Comparison of ENCODE assay signal across 1 cellular context in genomic region chr1:14929547-14930223, GRCh38.
A peak's percentile ranks its signal among the peaks of the same experiment; 100 is the strongest.
TF ChIP-seq lines count a peak whose summit lies in the region.

No MANE protein-coding gene starts in this region.

TF ChIP-seq in K562, 482 proteins besides CTCF, POLR2A, EP300 and RAD21 (continued from another document and continues in another):
- no peak for TF ChIP-seq E2F5 (CRISPR knock-in tag; IDR thresholded peaks at IDR 0.05)
- TF ChIP-seq CBX5 (IDR thresholded peaks at IDR 0.05; ENCODE audit: borderline replicate concordance, low read depth): no peak
- TF ChIP-seq, protein P1, sequence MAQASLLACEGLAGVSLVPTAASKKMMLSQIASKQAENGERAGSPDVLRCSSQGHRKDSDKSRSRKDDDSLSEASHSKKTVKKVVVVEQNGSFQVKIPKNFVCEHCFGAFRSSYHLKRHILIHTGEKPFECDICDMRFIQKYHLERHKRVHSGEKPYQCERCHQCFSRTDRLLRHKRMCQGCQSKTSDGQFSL (CRISPR knock-in tag; IDR thresholded peaks at IDR 0.05): no peak
- TF ChIP-seq, protein P1 (tag; IDR thresholded peaks at IDR 0.05): no peak
- TF ChIP-seq CEBPB (tag; IDR thresholded peaks at IDR 0.05): no peak
- TF ChIP-seq RFX1 (IDR thresholded peaks at IDR 0.05): peak; percentile 61
- TF ChIP-seq CREB1 (IDR thresholded peaks at IDR 0.05): peak; percentile 61
- TF ChIP-seq CREB1 (CRISPR knock-in tag; IDR thresholded peaks at IDR 0.05): peak; percentile 47; the same call in 1 of the 2 replicates
- no peak for TF ChIP-seq PURB (CRISPR knock-in tag; IDR thresholded peaks at IDR 0.05; ENCODE audit: low read depth)
- no peak for TF ChIP-seq ETV1 (tag; conservative IDR thresholded peaks at IDR 0.05; ENCODE audit: low read depth)
- TF ChIP-seq ARID4B (CRISPR knock-in tag; IDR thresholded peaks at IDR 0.05): no peak
- TF ChIP-seq NR2C2 (CRISPR knock-in tag; IDR thresholded peaks at IDR 0.05): no peak
- TF ChIP-seq NR2C2 (tag; IDR thresholded peaks at IDR 0.05): no peak
- no peak for TF ChIP-seq ZNF121 (CRISPR knock-in tag; conservative IDR thresholded peaks at IDR 0.05)
- TF ChIP-seq MAZ (CRISPR knock-in tag; conservative IDR thresholded peaks at IDR 0.05 in 1 of 2, IDR thresholded peaks at IDR 0.05 in 1 of 2): no peak
- TF ChIP-seq KDM4B (IDR thresholded peaks at IDR 0.05; ENCODE audit: borderline replicate concordance in 2 of 2, low read depth in 1 of 2): no peak
- no peak for TF ChIP-seq CHD2 (IDR thresholded peaks at IDR 0.05; ENCODE audit: low read depth, low read length)
- TF ChIP-seq PTTG1 (tag; IDR thresholded peaks at IDR 0.05; ENCODE audit: low read depth): no peak
- no peak for TF ChIP-seq ZNF41 (CRISPR knock-in tag; conservative IDR thresholded peaks at IDR 0.05)
- peak in 1 of 3 experiments; percentile 23 for TF ChIP-seq YY1 (IDR thresholded peaks at IDR 0.05; ENCODE audit: borderline replicate concordance in 1 of 3, control insufficient read depth in 1 of 3, extremely low read depth in 1 of 3, insufficient read depth in 3 of 3, insufficient read length in 1 of 3, insufficient replicate concordance in 2 of 3, low read depth in 1 of 3, low read length in 2 of 3)
- peak; percentile 79 for TF ChIP-seq MEIS2 (IDR thresholded peaks at IDR 0.05; ENCODE audit: partially characterized antibody)
- 0 out of 2 replicates have a peak, but pooled peaks have one; percentile 69 for TF ChIP-seq LCOR (CRISPR knock-in tag; IDR thresholded peaks at IDR 0.05)
- no peak for TF ChIP-seq ZNF449 (CRISPR knock-in tag; IDR thresholded peaks at IDR 0.05)
- TF ChIP-seq ZNF589 (CRISPR knock-in tag; IDR thresholded peaks at IDR 0.05; ENCODE audit: low read depth): no peak
- no peak for TF ChIP-seq COPS2 (conservative IDR thresholded peaks at IDR 0.05)
- TF ChIP-seq ZFP36 (IDR thresholded peaks at IDR 0.05; ENCODE audit: low read depth, low read length, partially characterized antibody): no peak
- TF ChIP-seq ELK1 (CRISPR knock-in tag; IDR thresholded peaks at IDR 0.05): no peak
- TF ChIP-seq U2AF1 (optimal IDR thresholded peaks at IDR 0.05; ENCODE audit: low read depth, low read length): no peak
- peak; percentile 89 for TF ChIP-seq JUN (IDR thresholded peaks at IDR 0.05; ENCODE audit: borderline replicate concordance, low read depth, low read length)
- no peak for TF ChIP-seq JUN (CRISPR knock-in tag; IDR thresholded peaks at IDR 0.05; ENCODE audit: borderline replicate concordance)
- TF ChIP-seq SRSF7 (optimal IDR thresholded peaks at IDR 0.05; ENCODE audit: low read depth, low read length): no peak
- TF ChIP-seq ARHGAP35 (IDR thresholded peaks at IDR 0.05; ENCODE audit: partially characterized antibody): no peak
- TF ChIP-seq ILF3 (IDR thresholded peaks at IDR 0.05; ENCODE audit: borderline replicate concordance): no peak
- peak; percentile 78 for TF ChIP-seq PKNOX1 (IDR thresholded peaks at IDR 0.05)
- TF ChIP-seq DDX20 (tag; IDR thresholded peaks at IDR 0.05; ENCODE audit: low read depth): no peak
- TF ChIP-seq C11orf30 (IDR thresholded peaks at IDR 0.05; ENCODE audit: low read depth): peak; percentile 100
- 0 out of 2 replicates have a peak, but pooled peaks have one; percentile 14 for TF ChIP-seq CXXC5 (CRISPR knock-in tag; IDR thresholded peaks at IDR 0.05)
- peak; percentile 38; the same call in 1 of the 2 replicates for TF ChIP-seq CBFA2T2 (conservative IDR thresholded peaks at IDR 0.05)
- TF ChIP-seq, protein P2, sequence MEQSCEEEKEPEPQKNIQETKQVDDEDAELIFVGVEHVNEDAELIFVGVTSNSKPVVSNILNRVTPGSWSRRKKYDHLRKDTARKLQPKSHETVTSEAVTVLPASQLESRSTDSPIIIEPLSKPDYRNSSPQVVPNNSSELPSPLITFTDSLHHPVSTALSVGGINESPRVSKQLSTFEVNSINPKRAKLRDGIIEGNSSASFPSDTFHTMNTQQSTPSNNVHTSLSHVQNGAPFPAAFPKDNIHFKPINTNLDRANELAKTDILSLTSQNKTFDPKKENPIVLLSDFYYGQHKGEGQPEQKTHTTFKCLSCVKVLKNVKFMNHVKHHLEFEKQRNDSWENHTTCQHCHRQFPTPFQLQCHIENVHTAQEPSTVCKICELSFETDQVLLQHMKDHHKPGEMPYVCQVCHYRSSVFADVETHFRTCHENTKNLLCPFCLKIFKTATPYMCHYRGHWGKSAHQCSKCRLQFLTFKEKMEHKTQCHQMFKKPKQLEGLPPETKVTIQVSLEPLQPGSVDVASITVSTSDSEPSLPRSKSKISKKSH (CRISPR knock-in tag; IDR thresholded peaks at IDR 0.05): no peak
- TF ChIP-seq, protein P3, sequence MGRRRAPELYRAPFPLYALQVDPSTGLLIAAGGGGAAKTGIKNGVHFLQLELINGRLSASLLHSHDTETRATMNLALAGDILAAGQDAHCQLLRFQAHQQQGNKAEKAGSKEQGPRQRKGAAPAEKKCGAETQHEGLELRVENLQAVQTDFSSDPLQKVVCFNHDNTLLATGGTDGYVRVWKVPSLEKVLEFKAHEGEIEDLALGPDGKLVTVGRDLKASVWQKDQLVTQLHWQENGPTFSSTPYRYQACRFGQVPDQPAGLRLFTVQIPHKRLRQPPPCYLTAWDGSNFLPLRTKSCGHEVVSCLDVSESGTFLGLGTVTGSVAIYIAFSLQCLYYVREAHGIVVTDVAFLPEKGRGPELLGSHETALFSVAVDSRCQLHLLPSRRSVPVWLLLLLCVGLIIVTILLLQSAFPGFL (CRISPR knock-in tag; IDR thresholded peaks at IDR 0.05): no peak
- no peak for TF ChIP-seq CEBPG (CRISPR knock-in tag; IDR thresholded peaks at IDR 0.05)
- no peak for TF ChIP-seq CEBPG (tag; conservative IDR thresholded peaks at IDR 0.05 in 1 of 2, IDR thresholded peaks at IDR 0.05 in 1 of 2)
- no peak for TF ChIP-seq ZNF699 (CRISPR knock-in tag; IDR thresholded peaks at IDR 0.05; ENCODE audit: insufficient replicate concordance)
- no peak for TF ChIP-seq HEY1 (CRISPR knock-in tag; IDR thresholded peaks at IDR 0.05; ENCODE audit: borderline replicate concordance)
- TF ChIP-seq GATAD2A (IDR thresholded peaks at IDR 0.05): no peak
- no peak for TF ChIP-seq ZNF57 (CRISPR knock-in tag; IDR thresholded peaks at IDR 0.05)
- no peak for TF ChIP-seq ZNF696 (CRISPR knock-in tag; conservative IDR thresholded peaks at IDR 0.05)
- TF ChIP-seq STAG1 (CRISPR knock-in tag; IDR thresholded peaks at IDR 0.05; ENCODE audit: borderline replicate concordance): no peak
- no peak for TF ChIP-seq CREB3L1 (IDR thresholded peaks at IDR 0.05; ENCODE audit: borderline replicate concordance, low read depth)
- no peak for TF ChIP-seq KDM5B (IDR thresholded peaks at IDR 0.05; ENCODE audit: insufficient replicate concordance, low read depth, low read length)
- TF ChIP-seq ATF1 (CRISPR knock-in tag; IDR thresholded peaks at IDR 0.05): no peak
- peak; percentile 46 for TF ChIP-seq ATF1 (tag; IDR thresholded peaks at IDR 0.05)
- TF ChIP-seq LEF1 (IDR thresholded peaks at IDR 0.05): peak; percentile 49; the same call in 1 of the 2 replicates
- TF ChIP-seq TAF1 (IDR thresholded peaks at IDR 0.05; ENCODE audit: control insufficient read depth, extremely low read depth, insufficient read depth, low read length, severe bottlenecking): no peak
- no peak for TF ChIP-seq HNRNPL (IDR thresholded peaks at IDR 0.05; ENCODE audit: low read depth, low read length)
- no peak for TF ChIP-seq ZNF184 (CRISPR knock-in tag; IDR thresholded peaks at IDR 0.05)
- TF ChIP-seq WHSC1 (IDR thresholded peaks at IDR 0.05; ENCODE audit: low read length): no peak
- TF ChIP-seq TFAM (CRISPR knock-in tag; conservative IDR thresholded peaks at IDR 0.05): no peak
- no peak for TF ChIP-seq SETDB1 (IDR thresholded peaks at IDR 0.05; ENCODE audit: low read length)
- TF ChIP-seq RB1 (IDR thresholded peaks at IDR 0.05; ENCODE audit: low read depth): no peak
- TF ChIP-seq ADNP (tag; IDR thresholded peaks at IDR 0.05): no peak
- TF ChIP-seq ZNF12 (CRISPR knock-in tag; IDR thresholded peaks at IDR 0.05): no peak
